In the genomic region with DNA sequence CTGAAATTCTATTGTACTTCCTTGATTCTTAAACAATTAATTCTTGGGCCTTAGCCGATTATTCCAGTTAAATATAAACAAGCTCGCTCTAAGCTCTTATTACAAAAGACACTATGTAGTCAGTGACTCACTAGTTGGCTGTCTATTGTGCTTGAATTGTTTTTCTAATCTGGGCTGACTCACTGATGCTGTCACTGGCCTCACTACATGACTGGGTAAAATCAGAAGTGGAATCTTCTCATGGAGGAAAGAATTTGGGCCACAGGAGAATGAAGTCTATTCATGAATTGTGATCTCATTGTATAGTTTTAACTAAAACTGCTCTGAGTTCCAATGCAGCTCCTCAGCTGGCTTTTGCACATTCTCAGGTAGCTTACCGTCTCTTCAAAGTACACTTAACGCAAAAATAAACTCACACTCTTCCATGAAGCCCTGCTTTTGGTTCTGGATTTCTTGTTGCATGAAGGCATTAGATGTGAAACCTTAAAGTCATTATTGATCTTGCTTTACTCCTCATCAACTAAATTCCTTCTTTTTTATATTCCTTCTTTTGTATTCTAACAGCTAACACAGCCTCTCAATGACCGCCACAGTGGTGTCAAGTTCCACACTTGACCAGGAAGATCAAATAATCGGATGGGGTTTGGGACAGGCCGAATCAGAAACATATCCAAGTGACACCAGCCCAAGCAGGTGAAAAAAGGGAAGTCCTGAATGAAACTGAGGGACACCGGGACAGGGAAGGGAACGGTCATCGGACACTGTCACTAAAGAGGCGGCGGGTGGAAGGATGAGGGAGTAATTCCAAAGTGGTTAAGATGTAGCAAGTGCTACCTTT, we compare ENCODE assay signal across 8 cellular contexts.
A peak's percentile ranks its signal among the peaks of the same experiment; 100 is the strongest.
DNase-seq lines count a peak whose midpoint lies in the region; ATAC-seq, FAIRE-seq and TF ChIP-seq lines count a peak whose summit lies in the region.

No MANE protein-coding gene starts in this region.

- no peaks in the 10 kb centered on the region for H3K9me3 ChIP-seq in suprapubic skin

- intact Hi-C loops in MCF 10A (cut with micrococcal nuclease): loop anchor here (1.0 kb wide), 1 partner anchor 269 kb away; a partner anchor contains a TSS

- TF ChIP-seq POLR2A in suprapubic skin (IDR thresholded peaks at IDR 0.05): no peak

- WGBS in suprapubic skin: 74% methylated on average over 11 of the region's 12 CpGs

- peak overlapping the region; percentile 83 for H3K27ac Mint-ChIP-seq in MCF 10A (ENCODE audit: low read depth, unreplicated experiment)
- H3K27ac Mint-ChIP-seq in effector memory CD8-positive, alpha-beta T cell: no peak overlapping the region

- no peaks in the 10 kb centered on the region for H3K36me3 ChIP-seq in kidney epithelial cell (ENCODE audit: control insufficient read depth, insufficient read depth, low read length)
- H3K36me3 ChIP-seq in suprapubic skin: no peaks in the 10 kb centered on the region

- peak; percentile 84 for FAIRE-seq in D721Med (lab: Jason Lieb, UNC)

- H3K27me3 Mint-ChIP-seq in MCF 10A (ENCODE audit: insufficient read depth, unreplicated experiment): no peaks in the 10 kb centered on the region
- H3K27me3 Mint-ChIP-seq in effector memory CD8-positive, alpha-beta T cell: peaks cover 7 to 33% of the 10 kb centered on the region in 2 donors

- H3K4me3 ChIP-seq in kidney epithelial cell (ENCODE audit: low read depth, low read length) (no peak overlapping the region), suprapubic skin (no peak overlapping the region)

- no peak overlapping the region for H3K4me3 Mint-ChIP-seq in MCF 10A (ENCODE audit: unreplicated experiment)
- no peak overlapping the region for H3K4me3 Mint-ChIP-seq in effector memory CD8-positive, alpha-beta T cell

- DNase-seq in D721Med (ENCODE audit: insufficient read length, low spot score) (no peak), NCI-H1436 treated with DMSO at 0.1 percent for 48 hours (lab: John Stamatoyannopoulos, UW) (peak; percentile 63), MCF 10A (ENCODE audit: unreplicated experiment) (peak; percentile 99), kidney epithelial cell (ENCODE audit: low read depth) (peak; percentile 98), suprapubic skin (ENCODE audit: low spot score in 2 of 2) (no peak), Kasumi-1 (lab: John Stamatoyannopoulos, UW) (no peak)
- DNase-seq in effector memory CD8-positive, alpha-beta T cell: no peak

- ATAC-seq in GM18868 (IDR thresholded peaks at IDR 0.05; ENCODE audit: unreplicated experiment): no peak
- ATAC-seq in effector memory CD8-positive, alpha-beta T cell (replicated peaks): no peak

- peak overlapping the region; percentile 52 for H3K27ac ChIP-seq in suprapubic skin

- H3K9me3 Mint-ChIP-seq in MCF 10A (ENCODE audit: unreplicated experiment): no peaks in the 10 kb centered on the region
- no peaks in the 10 kb centered on the region for H3K9me3 Mint-ChIP-seq in effector memory CD8-positive, alpha-beta T cell

- TF ChIP-seq EP300 in suprapubic skin (IDR thresholded peaks at IDR 0.05): no peak

- BruUV-seq in MCF 10A (replicated peaks; lab: Mats Ljungman, UMichigan): no TSS peak

- peaks cover 32% of the 10 kb centered on the region for H3K4me1 Mint-ChIP-seq in MCF 10A (ENCODE audit: insufficient read depth, unreplicated experiment)
- no peaks in the 10 kb centered on the region for H3K4me1 Mint-ChIP-seq in effector memory CD8-positive, alpha-beta T cell (ENCODE audit: low read depth in 2 of 2)

- H3K27me3 ChIP-seq in kidney epithelial cell (ENCODE audit: control insufficient read depth, insufficient read depth, low read length): no peaks in the 10 kb centered on the region
- no peaks in the 10 kb centered on the region for H3K27me3 ChIP-seq in suprapubic skin

- peaks cover 16% of the 10 kb centered on the region for H3K4me1 ChIP-seq in suprapubic skin

- H3K36me3 Mint-ChIP-seq in MCF 10A (ENCODE audit: insufficient read depth, unreplicated experiment): peaks cover 54% of the 10 kb centered on the region
- no peaks in the 10 kb centered on the region for H3K36me3 Mint-ChIP-seq in effector memory CD8-positive, alpha-beta T cell (ENCODE audit: insufficient read depth)

- no peak for TF ChIP-seq CTCF in D721Med (IDR thresholded peaks at IDR 0.05; ENCODE audit: insufficient read depth, missing control alignments)
- no peak for TF ChIP-seq CTCF in MCF 10A (IDR thresholded peaks at IDR 0.05; ENCODE audit: unreplicated experiment)
- TF ChIP-seq CTCF in kidney epithelial cell (IDR thresholded peaks at IDR 0.05; ENCODE audit: insufficient read depth, low read length, poor library complexity, severe bottlenecking): no peak
- TF ChIP-seq CTCF in suprapubic skin (IDR thresholded peaks at IDR 0.05): no peak

- POLR2A ChIA-PET in MCF 10A (lab: Yijun Ruan, JAX): interaction anchor here (0.5 to 7.9 kb wide), 47 partner anchors 10 to 555 kb away, joined by 3 to 71 read pairs (median 6); a partner anchor contains a TSS

- CTCF ChIA-PET in MCF 10A (lab: Yijun Ruan, JAX): interaction anchor here (0.6 to 8.2 kb wide), 17 partner anchors 14 to 481 kb away, joined by 3 to 45 read pairs (median 4); a partner anchor contains a TSS

Comparison
In these comparisons a context has a peak if more than half of its experiments do, and no peak if none do; other contexts are left out.
1. DNase-seq: peak in NCI-H1436 treated with DMSO at 0.1 percent for 48 hours (single experiment), MCF 10A (single experiment) and kidney epithelial cell (single experiment); none in D721Med (single experiment), suprapubic skin (0 of 2), effector memory CD8-positive, alpha-beta T cell (0 of 3) and Kasumi-1 (0 of 2).